ENCODE assay signal across 7 cellular contexts in the genomic region with DNA sequence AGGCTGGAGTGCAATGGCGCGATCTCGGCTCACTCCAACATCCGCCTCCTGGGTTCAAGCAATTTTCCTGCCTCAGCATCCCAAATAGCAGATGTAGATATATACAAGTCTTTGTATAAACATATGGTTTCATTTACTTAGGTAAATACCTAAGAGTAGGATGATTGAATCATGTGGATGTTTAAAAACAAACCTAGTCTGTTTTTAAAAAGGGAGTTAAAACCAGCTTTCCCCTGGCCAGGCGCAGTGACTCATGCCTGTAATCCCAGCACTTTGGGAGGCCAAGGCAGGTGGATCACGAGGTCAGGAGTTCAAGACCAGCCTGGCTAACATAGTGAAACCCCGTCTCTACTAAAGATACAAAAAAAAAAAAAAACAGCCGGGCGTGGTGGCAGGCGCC.
DNase-seq lines count a peak whose midpoint lies in the region; TF ChIP-seq lines count a peak whose summit lies in the region.
"Not testable (repeated sequence)": the region's sequence is repeated elsewhere in the genome, so short reads cannot be mapped to it uniquely, and the experiment has no call there.

No MANE protein-coding gene starts in this region.

- H3K4me3 ChIP-seq in HEK293 (ENCODE audit: low read depth, low read length); SJSA1; choroid plexus epithelial cell (ENCODE audit: low read depth, low read length): not testable (repeated sequence)

- POLR2A ChIA-PET in HEK293 (lab: Yijun Ruan, JAX), result interaction anchor here (0.6 to 0.7 kb wide), 2 partner anchors 23 to 235 kb away, joined by 3 to 4 read pairs; no protein-coding TSS in a partner anchor

- CTCF ChIA-PET in HEK293 (lab: Yijun Ruan, JAX), result interaction anchor here (0.6 kb wide), 1 partner anchor 257 kb away, joined by 3 read pairs; no protein-coding TSS in a partner anchor

- H3K27me3 ChIP-seq in SJSA1 (replicated peaks), result not testable (repeated sequence)

- H3K36me3 ChIP-seq in HEK293 (ENCODE audit: control insufficient read depth in 2 of 2, insufficient read depth in 1 of 2, low read length in 2 of 2), result peaks cover 12 to 21% of the 10 kb centered on the region in 2 experiments
- peaks cover 32% of the 10 kb centered on the region for H3K36me3 ChIP-seq in SJSA1

- TF ChIP-seq CTCF in HEK293 (tag by site-specific recombination; IDR thresholded peaks at IDR 0.05); choroid plexus epithelial cell (conservative IDR thresholded peaks at IDR 0.05; ENCODE audit: low read depth, low read length): not testable (repeated sequence)

- not testable (repeated sequence) for H3K4me1 ChIP-seq in HEK293 (ENCODE audit: control insufficient read depth, insufficient read depth, low read length)
- H3K4me1 ChIP-seq in SJSA1 (replicated peaks), result peaks cover 26% of the 10 kb centered on the region

- H3K9me3 ChIP-seq in HEK293 (ENCODE audit: control insufficient read depth, insufficient read depth, low read depth, low read length); SJSA1 (replicated peaks): not testable (repeated sequence)

- DNase-seq in DMS 273 (lab: John Stamatoyannopoulos, UW; ENCODE audit: unreplicated experiment), result peak; percentile 8
- peak; percentile 37 for DNase-seq in NCI-H2171 treated with DMSO at 0.1 percent for 48 hours (lab: John Stamatoyannopoulos, UW)
- peak; percentile 77 to 79 for DNase-seq in SJSA1 (ENCODE audit: low read depth in 1 of 2, low spot score in 2 of 2)
- peak; percentile 15 for DNase-seq in amniotic stem cell (lab: John Stamatoyannopoulos, UW)
- peak; percentile 40 for DNase-seq in choroid plexus epithelial cell (ENCODE audit: low read depth)
- DNase-seq in iris pigment epithelial cell (ENCODE audit: low read depth), result peak; percentile 64

- not testable (repeated sequence) for H3K27ac ChIP-seq in HEK293 (ENCODE audit: extremely low read depth, low read depth, low read length); SJSA1

TF ChIP-seq in HEK293, 187 proteins besides CTCF, POLR2A, EP300 and RAD21:
- peak; percentile 74 for TF ChIP-seq WT1 (tag by site-specific recombination; IDR thresholded peaks at IDR 0.05)

Comparison
In these comparisons a context has a peak if more than half of its experiments do, and no peak if none do; other contexts are left out.
1. DNase-seq: peak in every context shown above with its lines; median percentile 78 in SJSA1; 64 in iris pigment epithelial cell; 40 in choroid plexus epithelial cell; 37 in NCI-H2171 treated with DMSO at 0.1 percent for 48 hours; 15 in amniotic stem cell; 8 in DMS 273.